ENCODE assay signal across 9 cellular contexts in the genomic region with DNA sequence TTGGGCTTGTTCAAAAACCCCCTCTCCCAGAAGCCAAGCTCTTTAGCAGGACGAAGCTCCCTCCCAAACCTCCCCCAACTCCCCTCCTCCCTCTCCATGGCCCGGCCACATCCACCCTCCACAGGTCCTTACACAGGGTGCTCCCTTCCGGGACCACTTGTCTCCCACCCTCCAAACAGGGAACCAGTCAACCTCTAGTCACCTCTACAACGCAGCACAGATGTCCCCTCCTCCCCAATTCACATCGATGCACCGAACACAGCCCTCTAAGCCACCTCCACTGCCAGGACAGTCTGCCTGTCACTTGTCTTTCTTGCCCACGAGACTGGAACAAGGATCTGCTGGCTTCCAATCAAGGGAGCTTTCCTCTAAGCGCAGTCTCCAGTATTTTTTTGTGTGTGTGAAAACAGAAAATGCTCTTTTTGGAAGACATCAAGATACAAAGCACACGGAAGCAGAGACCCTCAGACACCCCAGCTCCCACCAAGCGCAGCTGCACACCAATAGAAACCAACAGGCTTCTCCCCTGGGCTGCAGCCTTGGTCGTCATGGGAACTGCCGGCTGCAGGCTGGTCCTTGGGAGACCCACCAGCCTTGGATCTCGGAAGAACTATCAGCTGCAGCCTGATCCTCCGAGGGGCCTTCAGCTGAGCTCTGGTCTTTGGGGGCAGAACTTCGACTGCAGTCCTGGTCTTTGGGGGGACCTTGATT. TPM values are rescaled to one million over a fixed set of nuclear protein-coding genes. Genes with fewer than 3 reads are reported as not detected.
DNase-seq lines count a peak whose midpoint lies in the region; ATAC-seq and TF ChIP-seq lines count a peak whose summit lies in the region.
"Had no signal": no experiment of that assay in that cellular context is flagged by ENCODE, and none has a peak within 500 bp of the region (broad histone marks: within the 10 kb centered on the region; RNA-seq: fewer than 3 reads in every experiment).

No MANE protein-coding gene starts in this region.

- POLR2A ChIA-PET in IMR-90 (lab: Charles Lee; ENCODE audit: unreplicated experiment): no interaction called here

- H3K18ac ChIP-seq in IMR-90 (ENCODE audit: low read depth, low read length): no peak overlapping the region

- no peak overlapping the region for H4K8ac ChIP-seq in IMR-90 (ENCODE audit: low read depth in 2 of 2, low read length in 2 of 2)

- no peak overlapping the region for H2BK20ac ChIP-seq in IMR-90 (ENCODE audit: low read depth, low read length)

- H3K56ac ChIP-seq in IMR-90 (ENCODE audit: extremely low read depth, insufficient read depth, low read length): no peak overlapping the region

- H2AFZ ChIP-seq in IMR-90 (replicated peaks; ENCODE audit: low read length, poor library complexity) (no peak overlapping the region), neural cell (ENCODE audit: low read depth, low read length) (no peak overlapping the region)

- no peak overlapping the region for H4K91ac ChIP-seq in IMR-90 (ENCODE audit: insufficient read depth, low read depth, low read length)

- dilution Hi-C loops in IMR-90 (cut with HindIII; ENCODE audit: low sequenced_read_pairs, unreplicated experiment): no loop called here

- H3K4me2 ChIP-seq in IMR-90 (ENCODE audit: low read depth, low read length): no peak overlapping the region
- peak overlapping the region; percentile 38 for H3K4me2 ChIP-seq in neural cell (ENCODE audit: low read length)

- TF ChIP-seq RAD21 in IMR-90 (IDR thresholded peaks at IDR 0.05; ENCODE audit: low read length) (no peak), neural cell (conservative IDR thresholded peaks at IDR 0.05) (peak; percentile 37)

- no peak overlapping the region for H2BK15ac ChIP-seq in IMR-90 (ENCODE audit: low read depth, low read length)

- no peaks in the 10 kb centered on the region for H3K36me3 ChIP-seq in IMR-90 (ENCODE audit: control insufficient read depth, insufficient read depth, low read length)
- H3K36me3 ChIP-seq in neural cell (ENCODE audit: insufficient read depth, low read length): no peaks in the 10 kb centered on the region
- no peaks in the 10 kb centered on the region for H3K36me3 ChIP-seq in gastroesophageal sphincter
- H3K36me3 ChIP-seq: pancreas had no signal

- no peaks in the 10 kb centered on the region for H3K79me1 ChIP-seq in IMR-90 (ENCODE audit: low read depth in 1 of 2, low read length in 2 of 2)

- TF ChIP-seq POLR2A in IMR-90 (IDR thresholded peaks at IDR 0.05; ENCODE audit: low read depth, low read length) (no peak), gastroesophageal sphincter (IDR thresholded peaks at IDR 0.05) (no peak)

- H3K9me2 ChIP-seq in neural cell (ENCODE audit: insufficient read depth, low read length): no peaks in the 10 kb centered on the region

- no peak overlapping the region for H4K5ac ChIP-seq in IMR-90 (ENCODE audit: low read depth, low read length)

- H3K4me3 ChIP-seq in IMR-90 (ENCODE audit: insufficient read depth, low read depth, low read length) (no peak overlapping the region), neural cell (ENCODE audit: low read length) (peak overlapping the region; percentile 45), gastroesophageal sphincter (no peak overlapping the region)
- H3K4me3 ChIP-seq: pancreas had no signal

- CTCF ChIA-PET in IMR-90 (lab: Yijun Ruan, JAX): no interaction called here

- H3K9ac ChIP-seq in IMR-90 (ENCODE audit: low read depth, low read length) (no peak overlapping the region), neural cell (ENCODE audit: low read length) (peak overlapping the region; percentile 53)

- H2AK9ac ChIP-seq in IMR-90 (replicated peaks; ENCODE audit: low read depth, low read length, poor library complexity): peak overlapping the region; percentile 23

- H3K27ac ChIP-seq in IMR-90 (ENCODE audit: insufficient read depth, low read length) (no peak overlapping the region), neural cell (ENCODE audit: low read length) (peak overlapping the region; percentile 73), gastroesophageal sphincter (no peak overlapping the region)
- H3K27ac ChIP-seq: pancreas had no signal

- H3K27me3 ChIP-seq in IMR-90 (ENCODE audit: control insufficient read depth, insufficient read depth, low read length) (peaks cover 38% of the 10 kb centered on the region), neural cell (ENCODE audit: insufficient read depth, low read depth, low read length) (no peaks in the 10 kb centered on the region), gastroesophageal sphincter (no peaks in the 10 kb centered on the region)
- H3K27me3 ChIP-seq: pancreas had no signal

- H3K4me1 ChIP-seq in IMR-90 (ENCODE audit: control insufficient read depth, insufficient read depth, low read length) (no peaks in the 10 kb centered on the region), gastroesophageal sphincter (no peaks in the 10 kb centered on the region)
- H3K4me1 ChIP-seq: pancreas had no signal

- H3K4ac ChIP-seq in IMR-90 (ENCODE audit: low read depth, low read length): no peak overlapping the region

- BruUV-seq in IMR-90 (replicated peaks; lab: Mats Ljungman, UMichigan): no TSS peak

- peak; percentile 21 for ATAC-seq in GM19023 (IDR thresholded peaks at IDR 0.05; ENCODE audit: unreplicated experiment)
- peak; percentile 27 for ATAC-seq in HG02571 (IDR thresholded peaks at IDR 0.05; ENCODE audit: unreplicated experiment)
- no peak for ATAC-seq in IMR-90 (ENCODE audit: low read depth)
- no peak for ATAC-seq in gastroesophageal sphincter

- TF ChIP-seq CTCF in IMR-90 (conservative IDR thresholded peaks at IDR 0.05; ENCODE audit: low read depth, low read length): no peak
- no peak for TF ChIP-seq CTCF in neural cell (IDR thresholded peaks at IDR 0.05; ENCODE audit: poor library complexity, severe bottlenecking)
- no peak for TF ChIP-seq CTCF in gastroesophageal sphincter (IDR thresholded peaks at IDR 0.05)

- intact Hi-C loops in IMR-90 (cut with micrococcal nuclease): no loop called here

- no peak overlapping the region for H2BK120ac ChIP-seq in IMR-90 (ENCODE audit: low read depth, low read length)

- DNase-seq in IMR-90 (no peak), NOMO-1 treated with dmso at 0.1 percent for 144 hours (lab: John Stamatoyannopoulos, UW; ENCODE audit: unreplicated experiment) (no peak)
- DNase-seq in activated CD8-positive, alpha-beta memory T cell treated with anti-CD3 and anti-CD28 coated beads, Interleukin-2, amount 50 U/mL, for 4 hours: no peak
- DNase-seq: activated CD4-positive, alpha-beta T cell treated with anti-CD3 and anti-CD28 coated beads, Interleukin-2, amount 50 U/mL, for 4 hours had no signal

- TF ChIP-seq EP300 in neural cell (conservative IDR thresholded peaks at IDR 0.05; ENCODE audit: poor library complexity, severe bottlenecking): peak; percentile 6
- TF ChIP-seq EP300 in gastroesophageal sphincter (IDR thresholded peaks at IDR 0.05): no peak

- H3K79me2 ChIP-seq in neural cell (replicated peaks; ENCODE audit: insufficient read depth, low read length): no peaks in the 10 kb centered on the region

- no peak overlapping the region for H3K23ac ChIP-seq in IMR-90 (ENCODE audit: low read depth, low read length)

- in situ Hi-C loops in IMR-90 (cut with MboI; ENCODE audit: low sequenced_read_pairs): no loop called here

- no peak overlapping the region for H2BK5ac ChIP-seq in IMR-90 (ENCODE audit: low read depth, low read length, poor library complexity, severe bottlenecking)

- H3K9me3 ChIP-seq in IMR-90 (ENCODE audit: control insufficient read depth, insufficient read depth, low read length) (no peaks in the 10 kb centered on the region), neural cell (ENCODE audit: low read length) (no peaks in the 10 kb centered on the region), gastroesophageal sphincter (no peaks in the 10 kb centered on the region)
- H3K9me3 ChIP-seq: pancreas had no signal

- no peak overlapping the region for H2AK5ac ChIP-seq in IMR-90 (ENCODE audit: low read depth, low read length)

- no peaks in the 10 kb centered on the region for H4K20me1 ChIP-seq in IMR-90 (ENCODE audit: insufficient read depth, low read length)
- no peaks in the 10 kb centered on the region for H4K20me1 ChIP-seq in neural cell (ENCODE audit: insufficient read depth)

- H3F3A ChIP-seq in neural cell (ENCODE audit: insufficient read depth, low read length, poor library complexity, severe bottlenecking): no peaks in the 10 kb centered on the region

- H3K14ac ChIP-seq in IMR-90 (replicated peaks; ENCODE audit: low read depth, low read length): no peak overlapping the region

- 71% methylated on average over 2 of the region's 15 CpGs; no CpG with 5 or more reads in 1 of the 2 experiments for WGBS in IMR-90 (ENCODE audit: extremely low coverage in 2 of 2, insufficient read length in 1 of 2), 2 experiments
- WGBS in gastroesophageal sphincter (ENCODE audit: low coverage in 1 of 2), 2 donors: 70 to 71% methylated on average over 2 to 4 of the region's 15 CpGs

- no peaks in the 10 kb centered on the region for H3K9me1 ChIP-seq in IMR-90 (ENCODE audit: insufficient read depth, low read length)

TF ChIP-seq in IMR-90, 13 proteins besides CTCF, POLR2A, EP300 and RAD21 (continues in another document):
- no peak for TF ChIP-seq SMC3 (IDR thresholded peaks at IDR 0.05; ENCODE audit: low read depth, low read length)
- no peak for TF ChIP-seq MAFK (IDR thresholded peaks at IDR 0.05; ENCODE audit: low read depth, low read length)

TF ChIP-seq in neural cell, 6 proteins besides CTCF, POLR2A, EP300 and RAD21:
- no peak for TF ChIP-seq TAF1 (IDR thresholded peaks at IDR 0.05; ENCODE audit: low read depth)
- peak; percentile 46 for TF ChIP-seq SMC3 (conservative IDR thresholded peaks at IDR 0.05; ENCODE audit: poor library complexity)

RNA-seq across cellular contexts. Expression of a gene that starts 26.5 kb away (rescaled TPM):
- total RNA-seq in IMR-90 (2012; rRNA removed) (5.9 and 6.4 TPM in 2 replicates), gastroesophageal sphincter (100 to 1,000 TPM in 1 of 4 donors, 10 to 100 TPM in 3; 49.5 to 104 (median 61.7) TPM)
- polyA plus RNA-seq in IMR-90 (2012; rRNA removed) (11.6 and 11.9 TPM in 2 replicates), neural cell (6.0 and 11.2 TPM in 2 replicates)
- polyA plus RNA-seq in IMR-90 (2012; cell fraction: cytosol; rRNA removed): 7.4 and 10.4 TPM in 2 replicates
- polyA plus RNA-seq in IMR-90 (2012; cell fraction: nucleus; rRNA removed; ENCODE audit: low replicate concordance): 32.9 and 36.9 TPM in 2 replicates
- 29.2 and 31.6 TPM in 2 replicates for polyA minus RNA-seq in neural cell

Comparison
In these comparisons a context has a peak if more than half of its experiments do, and no peak if none do; other contexts are left out.
1. ATAC-seq: peak in GM19023 (single experiment) and HG02571 (single experiment); none in IMR-90 (single experiment) and gastroesophageal sphincter (single experiment).